ENCODE assay signal across 8 cellular contexts in genomic region chr19:574658-575526, GRCh38. TPM values are rescaled to one million over a fixed set of nuclear protein-coding genes. Genes with fewer than 3 reads are reported as not detected.
DNase-seq lines count a peak whose midpoint lies in the region; ATAC-seq, FAIRE-seq and TF ChIP-seq lines count a peak whose summit lies in the region.

No MANE protein-coding gene starts in this region.

- TF ChIP-seq CTCF in K562 (IDR thresholded peaks at IDR 0.05 in 2 of 3, conservative IDR thresholded peaks at IDR 0.05 in 1 of 3; ENCODE audit: insufficient read depth in 2 of 3, low read depth in 1 of 3, low read length in 3 of 3) (peak in 1 of 3 experiments; percentile 5; a peak in 1 of 6 replicates), kidney (IDR thresholded peaks at IDR 0.05; ENCODE audit: borderline replicate concordance, extremely low read depth, insufficient read depth) (no peak), stomach (IDR thresholded peaks at IDR 0.05) (no peak)

- 3% methylated on average over 27 of the region's 32 CpGs for WGBS in K562 (ENCODE audit: insufficient coverage, low coverage, missing lambda C conversion rate)
- 17 to 36% (median 25%) methylated on average over 14 to 32 of the region's 32 CpGs for whole genome bisulfite sequencing in stomach, 5 donors

- H3K36me3 ChIP-seq in BLaER1 (peaks cover 40% of the 10 kb centered on the region), HUES6 (ENCODE audit: control insufficient read depth, insufficient read depth, low read length) (peaks cover 33% of the 10 kb centered on the region), K562 (ENCODE audit: control insufficient read depth, insufficient read depth, low read length) (peaks cover 42% of the 10 kb centered on the region; the same call in 2 of the 3 replicates), kidney (ENCODE audit: control insufficient read depth in 1 of 2, insufficient read depth in 2 of 2, low read length in 2 of 2) (peaks cover 0 to 6% of the 10 kb centered on the region in 2 donors), stomach (peaks cover 11 to 24% (median 24%) of the 10 kb centered on the region in 4 donors)

- H3K27me3 ChIP-seq in BLaER1 (no peaks in the 10 kb centered on the region), HUES6 (ENCODE audit: control insufficient read depth, insufficient read depth, low read length) (no peaks in the 10 kb centered on the region), K562 (ENCODE audit: control insufficient read depth in 2 of 2, insufficient read depth in 2 of 2, low read length in 2 of 2) (no peaks in the 10 kb centered on the region), stomach (no peaks in the 10 kb centered on the region)

- H3K27ac ChIP-seq in BLaER1 (peak overlapping the region; percentile 96), HUES6 (ENCODE audit: low read depth, low read length) (peak overlapping the region; percentile 46; the same call in 1 of the 2 replicates), K562 (ENCODE audit: extremely low read depth, low read depth, low read length) (peak overlapping the region; percentile 73), kidney (ENCODE audit: low read depth in 2 of 2, low read length in 2 of 2) (peak overlapping the region; percentile 62 to 81), stomach (peak overlapping the region; percentile 75 to 94 (median 93))

- intact Hi-C loops in K562 (cut with micrococcal nuclease): loop anchor here (2.0 kb wide), 1 partner anchor 30 kb away; no protein-coding TSS in a partner anchor
- intact Hi-C loops in kidney (cut with DNase I): no loop called here
- intact Hi-C loops in stomach (cut with DNase I; ENCODE audit: low total_unique reads): loop anchor here (10.0 kb wide), 1 partner anchor 60 kb away; the partner anchor contains the start of genes FGF22 and POLRMT

- H3K4me2 ChIP-seq in BLaER1 (peak overlapping the region; percentile 99), K562 (ENCODE audit: insufficient read depth, low read length) (peak overlapping the region; percentile 79)

- peaks cover 15% of the 10 kb centered on the region for H3K9me1 ChIP-seq in K562 (ENCODE audit: control insufficient read depth, insufficient read depth, low read length)

- peak; percentile 74 to 96 (median 82) for DNase-seq in K562 (ENCODE audit: extremely low read depth in 1 of 4, low spot score in 3 of 4)
- DNase-seq in kidney: peak; percentile 74
- peak; percentile 69 for DNase-seq in stomach
- DNase-seq in stimulated activated CD4-positive, alpha-beta T cell treated with anti-CD3 and anti-CD28 coated beads, Interleukin-2, amount 100 ng/mL, for 24 hours: no peak
- no peak for DNase-seq in NCI-H2171 (lab: John Stamatoyannopoulos, UW)

- peaks cover 49% of the 10 kb centered on the region for H3K4me1 ChIP-seq in BLaER1
- peaks cover 21% of the 10 kb centered on the region for H3K4me1 ChIP-seq in HUES6 (ENCODE audit: control insufficient read depth, insufficient read depth, low read length)
- H3K4me1 ChIP-seq in K562 (replicated peaks in 1 of 2; ENCODE audit: control insufficient read depth in 2 of 2, insufficient read depth in 2 of 2, low read length in 2 of 2): peaks cover 28 to 85% of the 10 kb centered on the region in 2 experiments
- peaks cover 9 to 36% of the 10 kb centered on the region in 2 donors for H3K4me1 ChIP-seq in kidney (ENCODE audit: control insufficient read depth in 1 of 2, insufficient read depth in 1 of 2, low read depth in 1 of 2, low read length in 2 of 2)
- H3K4me1 ChIP-seq in stomach: peaks cover 39 to 75% (median 68%) of the 10 kb centered on the region in 4 donors

- peak overlapping the region; percentile 99 for H3K9ac ChIP-seq in BLaER1
- H3K9ac ChIP-seq in HUES6 (ENCODE audit: low read length): peak overlapping the region; percentile 54
- peak overlapping the region; percentile 53 to 95; a peak in 3 of 4 replicates for H3K9ac ChIP-seq in K562 (ENCODE audit: insufficient read depth in 1 of 2, low read depth in 2 of 2, low read length in 2 of 2)
- peak overlapping the region in 1 of 2 donors; percentile 61 for H3K9ac ChIP-seq in kidney (ENCODE audit: low read length in 2 of 2)

- H2AFZ ChIP-seq in K562 (ENCODE audit: low read depth, low read length): no peak overlapping the region

- peaks cover 73% of the 10 kb centered on the region for H4K20me1 ChIP-seq in BLaER1
- H4K20me1 ChIP-seq in K562 (replicated peaks; ENCODE audit: control insufficient read depth, insufficient read depth, low read length): peaks cover 63% of the 10 kb centered on the region

- H3K79me2 ChIP-seq in K562 (ENCODE audit: control insufficient read depth, insufficient read depth, low read length): peaks cover 78% of the 10 kb centered on the region

- POLR2A ChIA-PET in K562 (lab: Yijun Ruan, JAX): interaction anchor here (0.5 to 2.3 kb wide), 17 partner anchors 8 to 1016 kb away, joined by 3 to 41 read pairs (median 3); partner anchors contain the start of genes CDC34 and HCN2

- ATAC-seq in K562 (peak; percentile 78), GM18870 (IDR thresholded peaks at IDR 0.05; ENCODE audit: unreplicated experiment) (no peak)

- no TSS peak for BruUV-seq in K562 (replicated peaks; lab: Mats Ljungman, UMichigan)

- TF ChIP-seq EP300 in K562 (IDR thresholded peaks at IDR 0.05; ENCODE audit: low read length) (peak; percentile 95), stomach (IDR thresholded peaks at IDR 0.05) (no peak)

- CTCF ChIA-PET in K562 (lab: Yijun Ruan, JAX; ENCODE audit: low intra/inter-chr PET ratio): no interaction called here

- peak; percentile 8 to 9; a peak in 2 of 4 replicates for TF ChIP-seq RAD21 in K562 (CRISPR knock-in tag; conservative IDR thresholded peaks at IDR 0.05 in 1 of 2, IDR thresholded peaks at IDR 0.05 in 1 of 2)

- FAIRE-seq in K562 (lab: Jason Lieb, UNC) (peak; percentile 99), kidney (lab: Jason Lieb, UNC) (no peak)

- in situ Hi-C loops in K562 (cut with MboI): no loop called here

- H3K4me3 ChIP-seq in BLaER1 (peak overlapping the region; percentile 99), HUES6 (ENCODE audit: low read depth, low read length) (peak overlapping the region; percentile 56), K562 (peak overlapping the region; percentile 99; the same call in 1 of the 2 replicates), kidney (ENCODE audit: low read length in 2 of 2) (peak overlapping the region; percentile 40 to 44), stomach (peak overlapping the region; percentile 35 to 98 (median 68))

- H3K9me3 ChIP-seq in BLaER1 (no peaks in the 10 kb centered on the region), HUES6 (ENCODE audit: control insufficient read depth, insufficient read depth, low read depth, low read length) (peaks cover under 1% of the 10 kb centered on the region; the same call in 1 of the 2 replicates), K562 (replicated peaks; ENCODE audit: control insufficient read depth, insufficient read depth, low read depth, low read length) (peaks cover 3% of the 10 kb centered on the region), kidney (ENCODE audit: control insufficient read depth in 1 of 2, low read length in 2 of 2) (no peaks in the 10 kb centered on the region), stomach (no peaks in the 10 kb centered on the region)

- TF ChIP-seq POLR2A in K562 (conservative IDR thresholded peaks at IDR 0.05) (peak; percentile 27; the same call in 1 of the 2 replicates), stomach (IDR thresholded peaks at IDR 0.05) (no peak)

RNA-seq across cellular contexts. Expression of gene BSG, which starts 2.5 kb away (rescaled TPM):
- total RNA-seq in K562 (2011; cell fraction: chromatin; rRNA removed; ENCODE audit: low replicate concordance): 106 and 369 TPM in 2 replicates
- total RNA-seq in K562 (2011; cell fraction: nucleolus; rRNA removed): 735 and 796 TPM in 2 replicates
- 350 and 437 TPM in 2 replicates for total RNA-seq in K562 (2011; cell fraction: nucleoplasm; rRNA removed)
- total RNA-seq in K562 (2014; rRNA removed) (398 and 484 TPM in 2 replicates), K562 (2014; rRNA removed; fragmentation: Illumina TruSeq; extraction: Trizol) (59.1 and 89.1 TPM in 2 replicates), K562 (2015; rRNA removed; fragmentation: Illumina TruSeq; extraction: Trizol) (211 and 220 TPM in 2 replicates), K562 (2021) (495 and 506 TPM in 2 replicates), kidney (554 TPM), stomach (1,000 to 10,000 TPM in 1 of 5 donors, 100 to 1,000 TPM in 4; 184 to 1,029 (median 269) TPM)
- polyA plus RNA-seq in K562 (2011; rRNA removed) (129 and 411 TPM in 2 replicates), K562 (2014; fragmentation: Illumina TruSeq; extraction: Trizol) (187 and 351 TPM in 2 replicates), K562 (2014; fragmentation: Nextera tagmentation; extraction: Ambion mirVana) (10 to 100 TPM in 1 of 2 experiments, 1 to 10 TPM in 1; 4.6 to 17.9 TPM), K562 (2014; rRNA removed) (236 and 311 TPM in 2 replicates), kidney (ENCODE audit: insufficient read depth, low read depth, low replicate concordance) (984 TPM), stomach (100 to 1,000 TPM; 193 to 524 (median 393) TPM)
- polyA plus RNA-seq in K562 (2011; cell fraction: cytosol; rRNA removed): 277 and 455 TPM in 2 replicates
- 198 and 199 TPM in 2 replicates for polyA plus RNA-seq in K562 (2011; cell fraction: nucleus; rRNA removed)
- 362 and 456 TPM in 2 replicates for polyA plus RNA-seq in K562 (2012)
- 61.0 and 70.9 TPM in 2 replicates for polyA minus RNA-seq in K562 (2011; rRNA and poly(A)+ RNA removed)
- polyA minus RNA-seq in K562 (2011; cell fraction: cytosol; rRNA and poly(A)+ RNA removed): 197 and 315 TPM in 2 replicates
- polyA minus RNA-seq in K562 (2011; cell fraction: nucleus; rRNA and poly(A)+ RNA removed): 48.1 and 72.2 TPM in 2 replicates

RNA-seq across cellular contexts. Expression of gene HCN2, which starts 14.8 kb away (rescaled TPM):
- 2.7 and 8.1 TPM in 2 replicates for total RNA-seq in K562 (2011; cell fraction: chromatin; rRNA removed; ENCODE audit: low replicate concordance)
- total RNA-seq in K562 (2011; cell fraction: nucleolus; rRNA removed): 6.2 and 7.2 TPM in 2 replicates
- total RNA-seq in K562 (2011; cell fraction: nucleoplasm; rRNA removed): 3.6 and 3.7 TPM in 2 replicates
- total RNA-seq in K562 (2014; rRNA removed): 0.82 and 1.3 TPM in 2 replicates
- 0.29 and 0.40 TPM in 2 replicates for total RNA-seq in K562 (2014; rRNA removed; fragmentation: Illumina TruSeq; extraction: Trizol)
- 0.29 and 0.30 TPM in 2 replicates for total RNA-seq in K562 (2015; rRNA removed; fragmentation: Illumina TruSeq; extraction: Trizol)
- total RNA-seq in K562 (2021): 3.9 and 4.2 TPM in 2 replicates
- 0.64 and 0.76 TPM in 2 replicates for polyA plus RNA-seq in K562 (2011; rRNA removed)
- polyA plus RNA-seq in K562 (2011; cell fraction: cytosol; rRNA removed): 1.1 and 1.5 TPM in 2 replicates
- polyA plus RNA-seq in K562 (2011; cell fraction: nucleus; rRNA removed): 3.0 and 3.9 TPM in 2 replicates
- polyA plus RNA-seq in K562 (2012): 1.6 and 1.7 TPM in 2 replicates
- 0.91 and 1.9 TPM in 2 replicates for polyA plus RNA-seq in K562 (2014; fragmentation: Illumina TruSeq; extraction: Trizol)
- polyA plus RNA-seq in K562 (2014; fragmentation: Nextera tagmentation; extraction: Ambion mirVana): not detected
- 0.86 and 1.2 TPM in 2 replicates for polyA plus RNA-seq in K562 (2014; rRNA removed)
- polyA minus RNA-seq in K562 (2011; rRNA and poly(A)+ RNA removed): 1.3 and 1.6 TPM in 2 replicates
- 2.3 and 3.5 TPM in 2 replicates for polyA minus RNA-seq in K562 (2011; cell fraction: cytosol; rRNA and poly(A)+ RNA removed)
- polyA minus RNA-seq in K562 (2011; cell fraction: nucleus; rRNA and poly(A)+ RNA removed): 1.5 and 2.2 TPM in 2 replicates
- 0.31 TPM for total RNA-seq in kidney
- polyA plus RNA-seq in kidney (ENCODE audit: insufficient read depth, low read depth, low replicate concordance): 1.3 TPM
- total RNA-seq in stomach: under 1 TPM in 1 of 5 donors, not detected in 4; 0.18 TPM
- polyA plus RNA-seq in stomach: under 1 TPM in 2 of 3 donors, not detected in 1; 0.10 to 0.15 TPM

RNA-seq across cellular contexts. Expression of gene GZMM, which starts 31.0 kb away (rescaled TPM):
- total RNA-seq in K562 (2011; cell fraction: chromatin; rRNA removed; ENCODE audit: low replicate concordance): 0.49 and 1.6 TPM in 2 replicates
- 4.0 and 4.5 TPM in 2 replicates for total RNA-seq in K562 (2011; cell fraction: nucleolus; rRNA removed)
- 1.4 and 1.9 TPM in 2 replicates for total RNA-seq in K562 (2011; cell fraction: nucleoplasm; rRNA removed)
- total RNA-seq in K562 (2014; rRNA removed) (2.3 and 2.6 TPM in 2 replicates), K562 (2014; rRNA removed; fragmentation: Illumina TruSeq; extraction: Trizol) (not detected in 2 replicates), K562 (2015; rRNA removed; fragmentation: Illumina TruSeq; extraction: Trizol) (0.62 and 1.1 TPM in 2 replicates), K562 (2021) (0.72 and 1.8 TPM in 2 replicates), kidney (2.8 TPM), stomach (1 to 10 TPM in 1 of 5 donors, under 1 TPM in 1, not detected in 3; 0.55 to 5.4 TPM)
- polyA plus RNA-seq in K562 (2011; rRNA removed) (0.70 and 0.97 TPM in 2 replicates), K562 (2014; fragmentation: Illumina TruSeq; extraction: Trizol) (0.61 TPM in 1 of 2 replicates, not detected in the other), K562 (2014; fragmentation: Nextera tagmentation; extraction: Ambion mirVana) (under 1 TPM; 0.08 to 0.27 TPM), K562 (2014; rRNA removed) (1.8 and 2.2 TPM in 2 replicates), kidney (ENCODE audit: insufficient read depth, low read depth, low replicate concordance) (not detected), stomach (1 to 10 TPM in 1 of 3 donors, under 1 TPM in 2; 0.37 to 6.6 (median 0.93) TPM)
- 1.9 and 5.9 TPM in 2 replicates for polyA plus RNA-seq in K562 (2011; cell fraction: cytosol; rRNA removed)
- 0.87 and 1.8 TPM in 2 replicates for polyA plus RNA-seq in K562 (2011; cell fraction: nucleus; rRNA removed)
- polyA plus RNA-seq in K562 (2012): 1.7 and 3.5 TPM in 2 replicates
- not detected in 2 replicates for polyA minus RNA-seq in K562 (2011; rRNA and poly(A)+ RNA removed)
- 2.5 TPM in 1 of 2 replicates, not detected in the other for polyA minus RNA-seq in K562 (2011; cell fraction: cytosol; rRNA and poly(A)+ RNA removed)
- not detected in 2 replicates for polyA minus RNA-seq in K562 (2011; cell fraction: nucleus; rRNA and poly(A)+ RNA removed)

RNA-seq across cellular contexts. Expression of gene CDC34, which starts 43.3 kb away (rescaled TPM):
- 34.1 and 85.3 TPM in 2 replicates for total RNA-seq in K562 (2011; cell fraction: chromatin; rRNA removed; ENCODE audit: low replicate concordance)
- total RNA-seq in K562 (2011; cell fraction: nucleolus; rRNA removed): 68.2 and 70.5 TPM in 2 replicates
- 40.9 and 50.4 TPM in 2 replicates for total RNA-seq in K562 (2011; cell fraction: nucleoplasm; rRNA removed)
- 203 and 207 TPM in 2 replicates for total RNA-seq in K562 (2014; rRNA removed)
- total RNA-seq in K562 (2014; rRNA removed; fragmentation: Illumina TruSeq; extraction: Trizol): 33.0 and 36.2 TPM in 2 replicates
- 65.5 and 75.7 TPM in 2 replicates for total RNA-seq in K562 (2015; rRNA removed; fragmentation: Illumina TruSeq; extraction: Trizol)
- 125 and 130 TPM in 2 replicates for total RNA-seq in K562 (2021)
- polyA plus RNA-seq in K562 (2011; rRNA removed): 82.7 and 103 TPM in 2 replicates
- 89.6 and 173 TPM in 2 replicates for polyA plus RNA-seq in K562 (2011; cell fraction: cytosol; rRNA removed)
- polyA plus RNA-seq in K562 (2011; cell fraction: nucleus; rRNA removed): 83.8 and 124 TPM in 2 replicates
- 72.7 and 83.2 TPM in 2 replicates for polyA plus RNA-seq in K562 (2012)
- 55.7 and 88.4 TPM in 2 replicates for polyA plus RNA-seq in K562 (2014; fragmentation: Illumina TruSeq; extraction: Trizol)
- 1 to 10 TPM in 1 of 2 experiments, under 1 TPM in 1; 0.80 to 1.0 TPM for polyA plus RNA-seq in K562 (2014; fragmentation: Nextera tagmentation; extraction: Ambion mirVana)
- 125 and 142 TPM in 2 replicates for polyA plus RNA-seq in K562 (2014; rRNA removed)
- polyA minus RNA-seq in K562 (2011; rRNA and poly(A)+ RNA removed): 16.2 and 28.5 TPM in 2 replicates
- polyA minus RNA-seq in K562 (2011; cell fraction: cytosol; rRNA and poly(A)+ RNA removed): 36.4 and 44.9 TPM in 2 replicates
- 18.4 and 20.5 TPM in 2 replicates for polyA minus RNA-seq in K562 (2011; cell fraction: nucleus; rRNA and poly(A)+ RNA removed)
- 33.8 TPM for total RNA-seq in kidney
- polyA plus RNA-seq in kidney (ENCODE audit: insufficient read depth, low read depth, low replicate concordance): 72.3 TPM
- 100 to 1,000 TPM in 2 of 5 donors, 10 to 100 TPM in 3; 26.1 to 503 (median 72.9) TPM for total RNA-seq in stomach
- polyA plus RNA-seq in stomach: 10 to 100 TPM; 62.9 to 82.1 (median 80.5) TPM

RNA-seq across cellular contexts. Expression of gene POLRMT, which starts 58.4 kb away (rescaled TPM):
- 71.2 and 248 TPM in 2 replicates for total RNA-seq in K562 (2011; cell fraction: chromatin; rRNA removed; ENCODE audit: low replicate concordance)
- 221 and 235 TPM in 2 replicates for total RNA-seq in K562 (2011; cell fraction: nucleolus; rRNA removed)
- total RNA-seq in K562 (2011; cell fraction: nucleoplasm; rRNA removed): 86.3 and 109 TPM in 2 replicates
- 82.8 and 96.5 TPM in 2 replicates for total RNA-seq in K562 (2014; rRNA removed)
- total RNA-seq in K562 (2014; rRNA removed; fragmentation: Illumina TruSeq; extraction: Trizol): 33.4 and 49.3 TPM in 2 replicates
- 61.9 and 68.0 TPM in 2 replicates for total RNA-seq in K562 (2015; rRNA removed; fragmentation: Illumina TruSeq; extraction: Trizol)
- 134 and 144 TPM in 2 replicates for total RNA-seq in K562 (2021)
- polyA plus RNA-seq in K562 (2011; rRNA removed): 60.8 and 111 TPM in 2 replicates
- polyA plus RNA-seq in K562 (2011; cell fraction: cytosol; rRNA removed): 39.8 and 94.7 TPM in 2 replicates
- polyA plus RNA-seq in K562 (2011; cell fraction: nucleus; rRNA removed): 319 and 523 TPM in 2 replicates
- 95.6 and 140 TPM in 2 replicates for polyA plus RNA-seq in K562 (2012)
- polyA plus RNA-seq in K562 (2014; fragmentation: Illumina TruSeq; extraction: Trizol): 71.8 and 99.5 TPM in 2 replicates
- 10 to 100 TPM; 30.3 to 34.0 TPM for polyA plus RNA-seq in K562 (2014; fragmentation: Nextera tagmentation; extraction: Ambion mirVana)
- polyA plus RNA-seq in K562 (2014; rRNA removed): 67.5 and 88.4 TPM in 2 replicates
- 60.0 and 108 TPM in 2 replicates for polyA minus RNA-seq in K562 (2011; rRNA and poly(A)+ RNA removed)
- polyA minus RNA-seq in K562 (2011; cell fraction: cytosol; rRNA and poly(A)+ RNA removed): 88.4 and 105 TPM in 2 replicates
- 57.5 and 62.3 TPM in 2 replicates for polyA minus RNA-seq in K562 (2011; cell fraction: nucleus; rRNA and poly(A)+ RNA removed)
- 49.8 TPM for total RNA-seq in kidney
- 117 TPM for polyA plus RNA-seq in kidney (ENCODE audit: insufficient read depth, low read depth, low replicate concordance)
- total RNA-seq in stomach: 100 to 1,000 TPM in 1 of 5 donors, 10 to 100 TPM in 4; 18.5 to 196 (median 57.8) TPM
- polyA plus RNA-seq in stomach: 100 to 1,000 TPM in 1 of 3 donors, 10 to 100 TPM in 2; 73.5 to 103 (median 89.4) TPM

Comparison
In these comparisons a context has a peak if more than half of its experiments do, and no peak if none do; other contexts are left out.
1. H3K27ac ChIP-seq: peak in every context shown above with its lines; median percentile 96 in BLaER1; 93 in stomach; 73 in K562; 72 in kidney; 46 in HUES6.
2. H3K4me3 ChIP-seq: peak in every context shown above with its lines; median percentile 99 in BLaER1; 99 in K562; 68 in stomach; 56 in HUES6; 42 in kidney.
3. DNase-seq: peak in K562 (4 of 4), kidney (single experiment) and stomach (single experiment); none in stimulated activated CD4-positive, alpha-beta T cell treated with anti-CD3 and anti-CD28 coated beads, Interleukin-2, amount 100 ng/mL, for 24 hours (0 of 2) and NCI-H2171 (single experiment).